Comparison of ENCODE assay signal across 22 cellular contexts in the genomic region with DNA sequence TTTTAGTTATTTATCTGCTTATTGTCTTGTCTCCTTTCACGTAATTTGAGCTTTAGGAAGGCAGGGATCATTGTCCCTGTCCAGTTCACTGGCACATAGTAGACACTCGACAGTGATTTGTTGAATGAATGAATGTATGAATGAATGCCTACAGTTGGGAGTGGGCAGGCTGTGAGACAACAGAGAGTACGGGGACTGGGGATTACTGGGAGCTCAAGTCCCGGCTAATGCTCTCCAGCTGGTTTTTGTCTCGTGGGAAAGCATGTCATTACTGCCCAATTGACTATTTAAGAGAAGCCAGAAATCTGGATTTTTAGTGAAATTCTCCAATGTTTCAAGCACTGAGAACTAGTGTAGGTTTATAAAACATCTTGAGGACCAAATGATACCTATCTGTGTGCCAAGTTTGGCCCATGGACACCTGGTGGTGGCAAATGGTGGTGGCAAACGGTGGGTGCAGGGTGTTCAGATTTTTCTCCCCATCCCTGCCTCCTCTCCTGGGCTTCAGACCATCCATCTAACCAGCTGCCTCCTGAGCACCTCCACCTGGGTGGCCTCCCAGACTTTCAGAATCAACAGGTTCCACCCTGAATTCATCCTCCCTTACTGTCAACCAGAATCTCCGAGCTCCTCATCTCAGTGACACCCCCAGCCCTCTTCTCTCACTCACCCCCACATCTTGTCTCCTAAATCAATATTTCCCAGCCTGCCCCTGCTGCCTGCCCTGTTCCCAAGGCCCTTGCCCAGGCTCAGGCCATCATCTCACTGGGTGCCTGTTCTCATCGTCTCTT. TPM values are rescaled to one million over a fixed set of nuclear protein-coding genes. Genes with fewer than 3 reads are reported as not detected.
DNase-seq lines count a peak whose midpoint lies in the region; ATAC-seq and TF ChIP-seq lines count a peak whose summit lies in the region.
"Had no signal": no experiment of that assay in that cellular context is flagged by ENCODE, and none has a peak within 500 bp of the region (broad histone marks: within the 10 kb centered on the region; RNA-seq: fewer than 3 reads in every experiment).

No MANE protein-coding gene starts in this region.

- peak overlapping the region; percentile 39 for H2AK5ac ChIP-seq in neuronal stem cell (ENCODE audit: low read depth, low read length)

- H3K36me3 ChIP-seq in KMS-11 (ENCODE audit: insufficient read depth) = no peaks in the 10 kb centered on the region
- H3K36me3 ChIP-seq in neuronal stem cell (replicated peaks in 1 of 2; ENCODE audit: control insufficient read depth in 2 of 2, insufficient read depth in 2 of 2, low read length in 2 of 2) = no peaks in the 10 kb centered on the region
- H3K36me3 ChIP-seq: adrenal gland, BLaER1, esophagus muscularis mucosa, heart right ventricle, neutrophil had no signal

- no peaks in the 10 kb centered on the region for H4K20me1 ChIP-seq in KMS-11 (ENCODE audit: insufficient read depth)
- H4K20me1 ChIP-seq: BLaER1 had no signal

- no CpG with 5 or more reads among the region's 8 CpGs for WGBS in neuronal stem cell (ENCODE audit: extremely low coverage in 2 of 2, insufficient read length in 2 of 2, insufficient replicate concordance in 1 of 2), 2 donors

- H3K4me2 ChIP-seq in KMS-11 (no peak overlapping the region), neuronal stem cell (ENCODE audit: insufficient read depth, low read length, poor library complexity, severe bottlenecking) (no peak overlapping the region)
- H3K4me2 ChIP-seq: BLaER1 had no signal

- no peak overlapping the region for H4K91ac ChIP-seq in neuronal stem cell (ENCODE audit: low read depth, low read length, poor library complexity)

- no peaks in the 10 kb centered on the region for H3K36me3 Mint-ChIP-seq in endothelial cell (ENCODE audit: low read depth, unreplicated experiment)
- no peaks in the 10 kb centered on the region for H3K36me3 Mint-ChIP-seq in naive thymus-derived CD8-positive, alpha-beta T cell

- H3K4me3 Mint-ChIP-seq in endothelial cell (ENCODE audit: unreplicated experiment) = no peak overlapping the region
- peak overlapping the region in 2 of 10 donors; percentile 1 to 12 for H3K4me3 Mint-ChIP-seq in naive thymus-derived CD8-positive, alpha-beta T cell
- H3K4me3 Mint-ChIP-seq: activated B cell treated with CpG ODN at 0.5 μM for 24 hours; T-helper 2 cell treated with Interferon-gamma antibody and Interleukin-4, amounts not matched to agents 5 μg/mL and 100 μg/mL, for 36 hours had no signal

- no peak overlapping the region for H3K14ac ChIP-seq in neuronal stem cell (ENCODE audit: low read length)

- H2BK120ac ChIP-seq in neuronal stem cell (ENCODE audit: low read depth, low read length) = no peak overlapping the region

- POLR2A ChIA-PET in naive thymus-derived CD8-positive, alpha-beta T cell (lab: Charles Lee) = no interaction called here

- peak overlapping the region; percentile 32 for H3K23ac ChIP-seq in neuronal stem cell (ENCODE audit: low read depth, low read length, poor library complexity)

- H3K4me1 ChIP-seq in KMS-11 (ENCODE audit: low read depth, poor library complexity, severe bottlenecking) = no peaks in the 10 kb centered on the region
- H3K4me1 ChIP-seq in neuronal stem cell (ENCODE audit: control insufficient read depth in 2 of 2, insufficient read depth in 1 of 2, low read depth in 1 of 2, low read length in 2 of 2) = peaks cover 0 to 6% of the 10 kb centered on the region in 2 donors

- peak overlapping the region; percentile 42 for H2BK15ac ChIP-seq in neuronal stem cell (ENCODE audit: low read length)

- H3K4me1 Mint-ChIP-seq in endothelial cell (ENCODE audit: unreplicated experiment) = peaks cover 4% of the 10 kb centered on the region
- peaks cover 6 to 17% (median 8%) of the 10 kb centered on the region in 4 donors for H3K4me1 Mint-ChIP-seq in naive thymus-derived CD8-positive, alpha-beta T cell

- peaks cover 0 to 3% of the 10 kb centered on the region in 2 donors for H3K9me3 ChIP-seq in neuronal stem cell (replicated peaks in 1 of 2; ENCODE audit: control insufficient read depth in 2 of 2, insufficient read depth in 1 of 2, low read depth in 1 of 2, low read length in 2 of 2)
- H3K9me3 ChIP-seq: adrenal gland, BLaER1, esophagus muscularis mucosa, heart right ventricle, neutrophil had no signal

- H3K27me3 ChIP-seq in KMS-11 (ENCODE audit: insufficient read depth, low read depth) (no peaks in the 10 kb centered on the region), neuronal stem cell (ENCODE audit: control insufficient read depth in 3 of 3, insufficient read depth in 3 of 3, low read depth in 1 of 3, low read length in 3 of 3) (peaks cover 0 to 8% (median 0%) of the 10 kb centered on the region in 3 experiments)
- H3K27me3 ChIP-seq: adrenal gland, BLaER1, neutrophil had no signal

- H3K18ac ChIP-seq in neuronal stem cell (ENCODE audit: low read length) = peak overlapping the region; percentile 93

- no peak for ATAC-seq in GM18511 (IDR thresholded peaks at IDR 0.05; ENCODE audit: unreplicated experiment)
- no peak for ATAC-seq in naive thymus-derived CD8-positive, alpha-beta T cell
- ATAC-seq: heart right ventricle had no signal

- H3K9me3 Mint-ChIP-seq in endothelial cell (ENCODE audit: unreplicated experiment) = no peaks in the 10 kb centered on the region
- no peaks in the 10 kb centered on the region for H3K9me3 Mint-ChIP-seq in naive thymus-derived CD8-positive, alpha-beta T cell
- H3K9me3 Mint-ChIP-seq: activated B cell treated with CpG ODN at 0.5 μM for 24 hours; T-helper 2 cell treated with Interferon-gamma antibody and Interleukin-4, amounts not matched to agents 5 μg/mL and 100 μg/mL, for 36 hours had no signal

- peak; percentile 44; the same call in 1 of the 2 replicates for TF ChIP-seq CTCF in KMS-11 (conservative IDR thresholded peaks at IDR 0.05; ENCODE audit: low read depth, low read length)
- TF ChIP-seq CTCF in endothelial cell (IDR thresholded peaks at IDR 0.05; ENCODE audit: unreplicated experiment) = peak; percentile 55

- H3K4me3 ChIP-seq in KMS-11 (IDR thresholded peaks at IDR 0.05; ENCODE audit: insufficient read depth, low read depth, low read length) = no peak overlapping the region
- H3K4me3 ChIP-seq in neuronal stem cell (ENCODE audit: low read length in 2 of 2) = no peak overlapping the region
- H3K4me3 ChIP-seq: adrenal gland, BLaER1, esophagus muscularis mucosa, heart right ventricle had no signal

- H3K27ac ChIP-seq in KMS-11 (no peak overlapping the region), neuronal stem cell (replicated peaks; ENCODE audit: low read length) (no peak overlapping the region)
- H3K27ac ChIP-seq: 22Rv1, adrenal gland, BLaER1, esophagus muscularis mucosa, heart right ventricle, neutrophil had no signal

- no peak overlapping the region for H2BK5ac ChIP-seq in neuronal stem cell (ENCODE audit: low read length)

- H2BK12ac ChIP-seq in neuronal stem cell (ENCODE audit: low read length) = peak overlapping the region; percentile 97

- DNase-seq in DMS 273 (lab: John Stamatoyannopoulos, UW; ENCODE audit: unreplicated experiment) (peak; percentile 30), DMS 273 treated with DMSO at 0.1 percent for 48 hours (lab: John Stamatoyannopoulos, UW) (no peak), endothelial cell (ENCODE audit: low spot score) (no peak), neuronal stem cell (ENCODE audit: low spot score) (no peak)
- no peak for DNase-seq in naive thymus-derived CD8-positive, alpha-beta T cell
- no peak for DNase-seq in stimulated activated CD4-positive, alpha-beta T cell treated with anti-CD3 and anti-CD28 coated beads, Interleukin-4, amount 100 ng/mL, for 4 hours
- DNase-seq: activated B cell treated with CpG ODN at 0.5 μM for 24 hours; adrenal gland; central memory CD4-positive, alpha-beta T cell; heart right ventricle; NCI-H1048; NCI-H2081 treated with DMSO at 0.1 percent for 48 hours; NCI-H524 had no signal

- no peak overlapping the region for H2AFZ ChIP-seq in KMS-11 (ENCODE audit: low read depth)
- no peak overlapping the region for H2AFZ ChIP-seq in neuronal stem cell (ENCODE audit: low read length)

- no peak overlapping the region for H3K4ac ChIP-seq in neuronal stem cell (ENCODE audit: low read length)

- H3K9ac ChIP-seq in KMS-11 (no peak overlapping the region), neuronal stem cell (ENCODE audit: low read depth, low read length, poor library complexity) (no peak overlapping the region)
- H3K9ac ChIP-seq: BLaER1 had no signal

- no peaks in the 10 kb centered on the region for H3K79me1 ChIP-seq in neuronal stem cell (ENCODE audit: low read depth, low read length)

- no peaks in the 10 kb centered on the region for H3K79me2 ChIP-seq in KMS-11 (ENCODE audit: insufficient read depth, low read depth)

- peaks cover 10% of the 10 kb centered on the region for H3K27me3 Mint-ChIP-seq in endothelial cell (ENCODE audit: unreplicated experiment)
- H3K27me3 Mint-ChIP-seq in naive thymus-derived CD8-positive, alpha-beta T cell = peaks cover 3 to 18% (median 5%) of the 10 kb centered on the region in 5 donors

- no peak overlapping the region for H3K27ac Mint-ChIP-seq in endothelial cell (ENCODE audit: unreplicated experiment)
- H3K27ac Mint-ChIP-seq in naive thymus-derived CD8-positive, alpha-beta T cell = peak overlapping the region in 1 of 10 donors; percentile 22
- H3K27ac Mint-ChIP-seq: activated B cell treated with CpG ODN at 0.5 μM for 24 hours; T-helper 2 cell treated with Interferon-gamma antibody and Interleukin-4, amounts not matched to agents 5 μg/mL and 100 μg/mL, for 36 hours had no signal

- no peak overlapping the region for H4K8ac ChIP-seq in neuronal stem cell (ENCODE audit: low read depth, low read length)

RNA-seq across cellular contexts. Expression of gene TRH, which starts 36.2 kb away (rescaled TPM):
- 0.49 TPM for total RNA-seq in endothelial cell (ENCODE audit: unreplicated experiment)
- polyA plus RNA-seq in neuronal stem cell (2013, experiment 1 of 2) = 0.54 TPM
- polyA plus RNA-seq in neuronal stem cell (2013, experiment 2 of 2) = 0.71 TPM
- total RNA-seq in naive thymus-derived CD8-positive, alpha-beta T cell = not detected
- polyA plus RNA-seq in naive thymus-derived CD8-positive, alpha-beta T cell = not detected
- total RNA-seq: activated B cell treated with CpG ODN at 0.5 μM for 24 hours, adrenal gland, mesenteric fat pad, SK-MEL-5 had no signal

RNA-seq across cellular contexts. Expression of gene TMCC1, which starts 44.8 kb away (rescaled TPM):
- 50.9 TPM for total RNA-seq in endothelial cell (ENCODE audit: unreplicated experiment)
- 16.8 TPM for polyA plus RNA-seq in neuronal stem cell (2013, experiment 1 of 2)
- polyA plus RNA-seq in neuronal stem cell (2013, experiment 2 of 2) = 15.5 TPM
- 10 to 100 TPM; 33.6 to 34.9 TPM for total RNA-seq in naive thymus-derived CD8-positive, alpha-beta T cell
- polyA plus RNA-seq in naive thymus-derived CD8-positive, alpha-beta T cell = 1 to 10 TPM; 4.2 to 6.3 (median 5.8) TPM
